2 cellular contexts compared by ENCODE assay signal in the genomic region with DNA sequence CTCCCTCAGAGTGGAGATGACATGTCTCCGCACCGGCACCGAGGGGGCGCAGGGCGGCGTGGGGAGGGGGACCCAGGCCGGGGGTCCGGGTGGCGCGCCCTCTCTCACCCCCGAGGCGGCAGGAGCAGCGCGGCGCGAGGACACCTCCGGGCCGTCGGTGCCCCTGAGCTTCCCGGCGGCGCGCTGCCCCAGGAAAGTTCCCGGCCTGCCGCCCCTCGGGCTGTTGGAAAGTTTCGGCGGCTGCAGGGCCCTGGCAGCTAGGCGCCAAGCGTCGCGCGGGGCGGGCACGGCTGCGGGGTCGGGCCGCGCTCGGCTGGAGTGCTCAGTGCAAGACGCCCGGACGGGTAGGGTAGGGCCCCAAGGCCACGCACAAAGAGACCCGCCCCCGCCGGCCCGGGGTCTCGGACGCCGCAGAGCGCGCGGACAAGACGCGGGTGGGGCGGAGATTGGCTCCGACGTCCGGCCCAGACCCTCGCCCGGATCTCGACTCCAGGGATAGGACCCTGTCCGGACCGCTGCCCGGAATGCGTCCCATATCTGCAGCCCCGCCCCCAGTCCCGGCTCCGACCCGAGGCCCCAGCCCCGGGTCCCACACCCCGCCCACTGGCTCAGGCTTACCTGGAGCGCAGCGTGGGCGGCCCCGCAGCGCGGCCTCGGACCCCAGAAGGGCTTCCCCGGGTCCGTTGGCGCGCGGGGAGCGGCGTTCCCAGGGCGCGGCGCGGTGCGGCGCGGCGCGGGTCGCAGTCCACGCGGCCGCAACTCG.
TF ChIP-seq lines count a peak whose summit lies in the region.

No MANE protein-coding gene starts in this region.

TF ChIP-seq in A549, 52 proteins besides CTCF, POLR2A, EP300 and RAD21 (continued from another document):
- no peak for TF ChIP-seq EHMT2 (IDR thresholded peaks at IDR 0.05; ENCODE audit: low read depth)

TF ChIP-seq in HEK293, 187 proteins besides CTCF, POLR2A, EP300 and RAD21 (continued from another document):
- TF ChIP-seq ZFHX2 (tag by site-specific recombination; conservative IDR thresholded peaks at IDR 0.05) (peak; percentile 77), PRDM4 (tag by site-specific recombination; IDR thresholded peaks at IDR 0.05) (no peak), ZFP69B (tag by site-specific recombination; IDR thresholded peaks at IDR 0.05) (0 out of 2 replicates have a peak, but pooled peaks have one; percentile 18), ZBTB8A (tag by site-specific recombination; IDR thresholded peaks at IDR 0.05) (peak; percentile 33; the same call in 1 of the 2 replicates), ZNF121 (tag by site-specific recombination; IDR thresholded peaks at IDR 0.05) (0 out of 2 replicates have a peak, but pooled peaks have one; percentile 23), ATF2 (tag by site-specific recombination; IDR thresholded peaks at IDR 0.05; ENCODE audit: low read depth) (no peak), ZBTB48 (tag by site-specific recombination; IDR thresholded peaks at IDR 0.05) (no peak), KLF8 (tag by site-specific recombination; IDR thresholded peaks at IDR 0.05) (peak; percentile 39; the same call in 1 of the 2 replicates), ZNF768 (tag by site-specific recombination; IDR thresholded peaks at IDR 0.05) (no peak), ZNF157 (tag by site-specific recombination; IDR thresholded peaks at IDR 0.05) (no peak), GLIS2 (tag by site-specific recombination; IDR thresholded peaks at IDR 0.05) (peak; percentile 58; the same call in 1 of the 2 replicates), ZXDB (tag by site-specific recombination; IDR thresholded peaks at IDR 0.05) (peak; percentile 11; the same call in 1 of the 2 replicates), ZEB2 (tag by site-specific recombination; IDR thresholded peaks at IDR 0.05) (peak; percentile 42), ZBTB7A (tag by site-specific recombination; IDR thresholded peaks at IDR 0.05; ENCODE audit: low read depth) (peak; percentile 47; the same call in 1 of the 2 replicates), ZNF600 (tag by site-specific recombination; IDR thresholded peaks at IDR 0.05) (0 out of 2 replicates have a peak, but pooled peaks have one; percentile 17), EGR2 (tag by site-specific recombination; IDR thresholded peaks at IDR 0.05; ENCODE audit: low read depth) (peak; percentile 46), KLF9 (tag by site-specific recombination; IDR thresholded peaks at IDR 0.05; ENCODE audit: low read depth) (peak; percentile 69), SP2 (tag by site-specific recombination; IDR thresholded peaks at IDR 0.05) (peak; percentile 22), ZNF596 (tag by site-specific recombination; IDR thresholded peaks at IDR 0.05) (no peak), ZNF223 (tag by site-specific recombination; IDR thresholded peaks at IDR 0.05) (0 out of 2 replicates have a peak, but pooled peaks have one; percentile 26)
- TF ChIP-seq, protein P1, sequence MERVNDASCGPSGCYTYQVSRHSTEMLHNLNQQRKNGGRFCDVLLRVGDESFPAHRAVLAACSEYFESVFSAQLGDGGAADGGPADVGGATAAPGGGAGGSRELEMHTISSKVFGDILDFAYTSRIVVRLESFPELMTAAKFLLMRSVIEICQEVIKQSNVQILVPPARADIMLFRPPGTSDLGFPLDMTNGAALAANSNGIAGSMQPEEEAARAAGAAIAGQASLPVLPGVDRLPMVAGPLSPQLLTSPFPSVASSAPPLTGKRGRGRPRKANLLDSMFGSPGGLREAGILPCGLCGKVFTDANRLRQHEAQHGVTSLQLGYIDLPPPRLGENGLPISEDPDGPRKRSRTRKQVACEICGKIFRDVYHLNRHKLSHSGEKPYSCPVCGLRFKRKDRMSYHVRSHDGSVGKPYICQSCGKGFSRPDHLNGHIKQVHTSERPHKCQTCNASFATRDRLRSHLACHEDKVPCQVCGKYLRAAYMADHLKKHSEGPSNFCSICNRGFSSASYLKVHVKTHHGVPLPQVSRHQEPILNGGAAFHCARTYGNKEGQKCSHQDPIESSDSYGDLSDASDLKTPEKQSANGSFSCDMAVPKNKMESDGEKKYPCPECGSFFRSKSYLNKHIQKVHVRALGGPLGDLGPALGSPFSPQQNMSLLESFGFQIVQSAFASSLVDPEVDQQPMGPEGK (tag by site-specific recombination; IDR thresholded peaks at IDR 0.05) = peak; percentile 8
- TF ChIP-seq, protein P2, sequence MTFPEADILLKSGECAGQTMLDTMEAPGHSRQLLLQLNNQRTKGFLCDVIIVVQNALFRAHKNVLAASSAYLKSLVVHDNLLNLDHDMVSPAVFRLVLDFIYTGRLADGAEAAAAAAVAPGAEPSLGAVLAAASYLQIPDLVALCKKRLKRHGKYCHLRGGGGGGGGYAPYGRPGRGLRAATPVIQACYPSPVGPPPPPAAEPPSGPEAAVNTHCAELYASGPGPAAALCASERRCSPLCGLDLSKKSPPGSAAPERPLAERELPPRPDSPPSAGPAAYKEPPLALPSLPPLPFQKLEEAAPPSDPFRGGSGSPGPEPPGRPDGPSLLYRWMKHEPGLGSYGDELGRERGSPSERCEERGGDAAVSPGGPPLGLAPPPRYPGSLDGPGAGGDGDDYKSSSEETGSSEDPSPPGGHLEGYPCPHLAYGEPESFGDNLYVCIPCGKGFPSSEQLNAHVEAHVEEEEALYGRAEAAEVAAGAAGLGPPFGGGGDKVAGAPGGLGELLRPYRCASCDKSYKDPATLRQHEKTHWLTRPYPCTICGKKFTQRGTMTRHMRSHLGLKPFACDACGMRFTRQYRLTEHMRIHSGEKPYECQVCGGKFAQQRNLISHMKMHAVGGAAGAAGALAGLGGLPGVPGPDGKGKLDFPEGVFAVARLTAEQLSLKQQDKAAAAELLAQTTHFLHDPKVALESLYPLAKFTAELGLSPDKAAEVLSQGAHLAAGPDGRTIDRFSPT (tag by site-specific recombination; IDR thresholded peaks at IDR 0.05) = peak; percentile 44; the same call in 1 of the 2 replicates
- TF ChIP-seq, protein P3, sequence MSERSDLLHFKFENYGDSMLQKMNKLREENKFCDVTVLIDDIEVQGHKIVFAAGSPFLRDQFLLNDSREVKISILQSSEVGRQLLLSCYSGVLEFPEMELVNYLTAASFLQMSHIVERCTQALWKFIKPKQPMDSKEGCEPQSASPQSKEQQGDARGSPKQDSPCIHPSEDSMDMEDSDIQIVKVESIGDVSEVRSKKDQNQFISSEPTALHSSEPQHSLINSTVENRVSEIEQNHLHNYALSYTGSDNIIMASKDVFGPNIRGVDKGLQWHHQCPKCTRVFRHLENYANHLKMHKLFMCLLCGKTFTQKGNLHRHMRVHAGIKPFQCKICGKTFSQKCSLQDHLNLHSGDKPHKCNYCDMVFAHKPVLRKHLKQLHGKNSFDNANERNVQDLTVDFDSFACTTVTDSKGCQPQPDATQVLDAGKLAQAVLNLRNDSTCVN (tag by site-specific recombination; optimal IDR thresholded peaks at IDR 0.05) = peak; percentile 52
